ENCODE assay signal across 1 cellular context in the genomic region with DNA sequence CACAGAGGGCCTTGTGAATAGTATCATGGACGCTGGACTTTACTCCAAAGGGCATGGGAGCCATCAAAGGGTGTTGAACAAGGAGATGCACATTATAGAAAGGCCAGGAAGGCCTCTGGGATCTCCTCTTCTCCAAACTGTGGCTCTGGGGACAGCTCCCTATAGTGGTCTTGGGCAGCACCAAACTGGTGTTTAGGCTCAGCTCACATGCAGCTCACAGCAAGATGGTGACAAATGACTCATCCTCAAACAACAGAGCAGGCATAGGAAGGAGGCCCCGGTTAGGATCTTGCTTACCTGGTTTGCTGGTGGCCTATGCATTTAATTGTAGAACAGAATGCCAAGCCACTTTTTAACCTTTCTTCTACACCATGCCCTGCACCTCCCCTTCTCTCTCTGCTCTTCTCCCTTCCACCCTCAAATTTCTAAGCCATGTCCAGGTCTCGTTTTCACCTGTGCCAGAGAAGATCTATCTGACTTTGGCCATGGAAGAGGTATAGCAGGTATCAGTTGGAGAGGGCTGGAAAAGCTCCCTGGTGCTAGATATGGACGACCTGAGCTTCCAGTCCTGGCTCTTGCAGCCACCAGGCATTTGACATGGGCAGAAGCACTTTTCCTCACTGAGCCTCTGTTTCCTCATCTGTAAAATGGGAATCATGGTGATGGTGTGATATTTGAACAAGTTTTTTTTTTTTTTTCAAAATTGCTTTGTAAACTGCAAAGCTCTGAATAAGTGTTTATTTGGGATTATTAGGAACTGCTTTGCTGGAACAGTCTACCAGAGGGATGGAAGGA.
TF ChIP-seq lines count a peak whose summit lies in the region.

No MANE protein-coding gene starts in this region.

TF ChIP-seq in HepG2, 621 proteins besides CTCF, POLR2A, EP300 and RAD21 (continued from another document):
- TF ChIP-seq, protein P1, sequence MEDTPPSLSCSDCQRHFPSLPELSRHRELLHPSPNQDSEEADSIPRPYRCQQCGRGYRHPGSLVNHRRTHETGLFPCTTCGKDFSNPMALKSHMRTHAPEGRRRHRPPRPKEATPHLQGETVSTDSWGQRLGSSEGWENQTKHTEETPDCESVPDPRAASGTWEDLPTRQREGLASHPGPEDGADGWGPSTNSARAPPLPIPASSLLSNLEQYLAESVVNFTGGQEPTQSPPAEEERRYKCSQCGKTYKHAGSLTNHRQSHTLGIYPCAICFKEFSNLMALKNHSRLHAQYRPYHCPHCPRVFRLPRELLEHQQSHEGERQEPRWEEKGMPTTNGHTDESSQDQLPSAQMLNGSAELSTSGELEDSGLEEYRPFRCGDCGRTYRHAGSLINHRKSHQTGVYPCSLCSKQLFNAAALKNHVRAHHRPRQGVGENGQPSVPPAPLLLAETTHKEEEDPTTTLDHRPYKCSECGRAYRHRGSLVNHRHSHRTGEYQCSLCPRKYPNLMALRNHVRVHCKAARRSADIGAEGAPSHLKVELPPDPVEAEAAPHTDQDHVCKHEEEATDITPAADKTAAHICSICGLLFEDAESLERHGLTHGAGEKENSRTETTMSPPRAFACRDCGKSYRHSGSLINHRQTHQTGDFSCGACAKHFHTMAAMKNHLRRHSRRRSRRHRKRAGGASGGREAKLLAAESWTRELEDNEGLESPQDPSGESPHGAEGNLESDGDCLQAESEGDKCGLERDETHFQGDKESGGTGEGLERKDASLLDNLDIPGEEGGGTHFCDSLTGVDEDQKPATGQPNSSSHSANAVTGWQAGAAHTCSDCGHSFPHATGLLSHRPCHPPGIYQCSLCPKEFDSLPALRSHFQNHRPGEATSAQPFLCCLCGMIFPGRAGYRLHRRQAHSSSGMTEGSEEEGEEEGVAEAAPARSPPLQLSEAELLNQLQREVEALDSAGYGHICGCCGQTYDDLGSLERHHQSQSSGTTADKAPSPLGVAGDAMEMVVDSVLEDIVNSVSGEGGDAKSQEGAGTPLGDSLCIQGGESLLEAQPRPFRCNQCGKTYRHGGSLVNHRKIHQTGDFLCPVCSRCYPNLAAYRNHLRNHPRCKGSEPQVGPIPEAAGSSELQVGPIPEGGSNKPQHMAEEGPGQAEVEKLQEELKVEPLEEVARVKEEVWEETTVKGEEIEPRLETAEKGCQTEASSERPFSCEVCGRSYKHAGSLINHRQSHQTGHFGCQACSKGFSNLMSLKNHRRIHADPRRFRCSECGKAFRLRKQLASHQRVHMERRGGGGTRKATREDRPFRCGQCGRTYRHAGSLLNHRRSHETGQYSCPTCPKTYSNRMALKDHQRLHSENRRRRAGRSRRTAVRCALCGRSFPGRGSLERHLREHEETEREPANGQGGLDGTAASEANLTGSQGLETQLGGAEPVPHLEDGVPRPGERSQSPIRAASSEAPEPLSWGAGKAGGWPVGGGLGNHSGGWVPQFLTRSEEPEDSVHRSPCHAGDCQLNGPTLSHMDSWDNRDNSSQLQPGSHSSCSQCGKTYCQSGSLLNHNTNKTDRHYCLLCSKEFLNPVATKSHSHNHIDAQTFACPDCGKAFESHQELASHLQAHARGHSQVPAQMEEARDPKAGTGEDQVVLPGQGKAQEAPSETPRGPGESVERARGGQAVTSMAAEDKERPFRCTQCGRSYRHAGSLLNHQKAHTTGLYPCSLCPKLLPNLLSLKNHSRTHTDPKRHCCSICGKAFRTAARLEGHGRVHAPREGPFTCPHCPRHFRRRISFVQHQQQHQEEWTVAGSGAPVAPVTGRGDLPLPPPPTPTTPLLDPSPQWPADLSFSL (CRISPR knock-in tag; IDR thresholded peaks at IDR 0.05), result no peak
- TF ChIP-seq HOXA9 (CRISPR knock-in tag; IDR thresholded peaks at IDR 0.05; ENCODE audit: borderline replicate concordance), result no peak
- no peak for TF ChIP-seq CEBPB (IDR thresholded peaks at IDR 0.05; ENCODE audit: borderline replicate concordance, low read depth, low read length)
- TF ChIP-seq MIER2 (CRISPR knock-in tag; IDR thresholded peaks at IDR 0.05), result no peak
- TF ChIP-seq, protein P2, sequence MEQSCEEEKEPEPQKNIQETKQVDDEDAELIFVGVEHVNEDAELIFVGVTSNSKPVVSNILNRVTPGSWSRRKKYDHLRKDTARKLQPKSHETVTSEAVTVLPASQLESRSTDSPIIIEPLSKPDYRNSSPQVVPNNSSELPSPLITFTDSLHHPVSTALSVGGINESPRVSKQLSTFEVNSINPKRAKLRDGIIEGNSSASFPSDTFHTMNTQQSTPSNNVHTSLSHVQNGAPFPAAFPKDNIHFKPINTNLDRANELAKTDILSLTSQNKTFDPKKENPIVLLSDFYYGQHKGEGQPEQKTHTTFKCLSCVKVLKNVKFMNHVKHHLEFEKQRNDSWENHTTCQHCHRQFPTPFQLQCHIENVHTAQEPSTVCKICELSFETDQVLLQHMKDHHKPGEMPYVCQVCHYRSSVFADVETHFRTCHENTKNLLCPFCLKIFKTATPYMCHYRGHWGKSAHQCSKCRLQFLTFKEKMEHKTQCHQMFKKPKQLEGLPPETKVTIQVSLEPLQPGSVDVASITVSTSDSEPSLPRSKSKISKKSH (CRISPR knock-in tag; IDR thresholded peaks at IDR 0.05; ENCODE audit: borderline replicate concordance), result no peak
- TF ChIP-seq AGO1 (IDR thresholded peaks at IDR 0.05; ENCODE audit: low read depth, low read length, poor library complexity, severe bottlenecking), result no peak
- no peak for TF ChIP-seq ZFP1 (CRISPR knock-in tag; IDR thresholded peaks at IDR 0.05)
- 0 out of 2 replicates have a peak, but pooled peaks have one; percentile 5 for TF ChIP-seq RARA (CRISPR knock-in tag; IDR thresholded peaks at IDR 0.05)
- no peak for TF ChIP-seq FOXM1 (CRISPR knock-in tag; IDR thresholded peaks at IDR 0.05)
- peak; percentile 91 for TF ChIP-seq ZNF629 (CRISPR knock-in tag; conservative IDR thresholded peaks at IDR 0.05)
- no peak for TF ChIP-seq KLF12 (CRISPR knock-in tag; IDR thresholded peaks at IDR 0.05; ENCODE audit: borderline replicate concordance)
- TF ChIP-seq ZNF543 (CRISPR knock-in tag; IDR thresholded peaks at IDR 0.05), result 0 out of 2 replicates have a peak, but pooled peaks have one; percentile 35
- TF ChIP-seq, protein P3, sequence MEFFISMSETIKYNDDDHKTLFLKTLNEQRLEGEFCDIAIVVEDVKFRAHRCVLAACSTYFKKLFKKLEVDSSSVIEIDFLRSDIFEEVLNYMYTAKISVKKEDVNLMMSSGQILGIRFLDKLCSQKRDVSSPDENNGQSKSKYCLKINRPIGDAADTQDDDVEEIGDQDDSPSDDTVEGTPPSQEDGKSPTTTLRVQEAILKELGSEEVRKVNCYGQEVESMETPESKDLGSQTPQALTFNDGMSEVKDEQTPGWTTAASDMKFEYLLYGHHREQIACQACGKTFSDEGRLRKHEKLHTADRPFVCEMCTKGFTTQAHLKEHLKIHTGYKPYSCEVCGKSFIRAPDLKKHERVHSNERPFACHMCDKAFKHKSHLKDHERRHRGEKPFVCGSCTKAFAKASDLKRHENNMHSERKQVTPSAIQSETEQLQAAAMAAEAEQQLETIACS (CRISPR knock-in tag; IDR thresholded peaks at IDR 0.05), result no peak
- 0 out of 2 replicates have a peak, but pooled peaks have one; percentile 81 for TF ChIP-seq SMAD9 (CRISPR knock-in tag; IDR thresholded peaks at IDR 0.05)
- TF ChIP-seq ZBTB42 (CRISPR knock-in tag; IDR thresholded peaks at IDR 0.05), result no peak
- TF ChIP-seq ZSCAN20 (CRISPR knock-in tag; IDR thresholded peaks at IDR 0.05; ENCODE audit: borderline replicate concordance), result no peak
- no peak for TF ChIP-seq NONO (IDR thresholded peaks at IDR 0.05)
- TF ChIP-seq NONO (CRISPR knock-in tag; conservative IDR thresholded peaks at IDR 0.05), result no peak
- TF ChIP-seq HOXD1 (CRISPR knock-in tag; IDR thresholded peaks at IDR 0.05), result no peak
- TF ChIP-seq KLF15 (CRISPR knock-in tag; IDR thresholded peaks at IDR 0.05; ENCODE audit: borderline replicate concordance), result no peak
- TF ChIP-seq ZNF136 (CRISPR knock-in tag; IDR thresholded peaks at IDR 0.05; ENCODE audit: low read depth), result no peak
- no peak for TF ChIP-seq TEF (CRISPR knock-in tag; IDR thresholded peaks at IDR 0.05)
- no peak for TF ChIP-seq CC2D1A (CRISPR knock-in tag; IDR thresholded peaks at IDR 0.05)
- TF ChIP-seq ZNF562 (CRISPR knock-in tag; IDR thresholded peaks at IDR 0.05; ENCODE audit: borderline replicate concordance), result no peak
- no peak for TF ChIP-seq DMTF1 (CRISPR knock-in tag; IDR thresholded peaks at IDR 0.05)
- no peak for TF ChIP-seq HMG20A (CRISPR knock-in tag; IDR thresholded peaks at IDR 0.05; ENCODE audit: borderline replicate concordance)
- peak; percentile 46; the same call in 1 of the 2 replicates for TF ChIP-seq HNF4G (IDR thresholded peaks at IDR 0.05; ENCODE audit: borderline replicate concordance, low read depth, low read length)
- TF ChIP-seq HNF4G (CRISPR knock-in tag; IDR thresholded peaks at IDR 0.05; ENCODE audit: borderline replicate concordance, low read depth), result no peak
- TF ChIP-seq ZFP36 (IDR thresholded peaks at IDR 0.05; ENCODE audit: borderline replicate concordance, low read depth, low read length, partially characterized antibody), result no peak
- TF ChIP-seq ETS1 (CRISPR knock-in tag; IDR thresholded peaks at IDR 0.05), result no peak
- peak; percentile 84 for TF ChIP-seq FOSL2 (CRISPR knock-in tag; IDR thresholded peaks at IDR 0.05)
- no peak for TF ChIP-seq STAG1 (CRISPR knock-in tag; IDR thresholded peaks at IDR 0.05)
